ENCODE assay signal across 14 cellular contexts in the genomic region with DNA sequence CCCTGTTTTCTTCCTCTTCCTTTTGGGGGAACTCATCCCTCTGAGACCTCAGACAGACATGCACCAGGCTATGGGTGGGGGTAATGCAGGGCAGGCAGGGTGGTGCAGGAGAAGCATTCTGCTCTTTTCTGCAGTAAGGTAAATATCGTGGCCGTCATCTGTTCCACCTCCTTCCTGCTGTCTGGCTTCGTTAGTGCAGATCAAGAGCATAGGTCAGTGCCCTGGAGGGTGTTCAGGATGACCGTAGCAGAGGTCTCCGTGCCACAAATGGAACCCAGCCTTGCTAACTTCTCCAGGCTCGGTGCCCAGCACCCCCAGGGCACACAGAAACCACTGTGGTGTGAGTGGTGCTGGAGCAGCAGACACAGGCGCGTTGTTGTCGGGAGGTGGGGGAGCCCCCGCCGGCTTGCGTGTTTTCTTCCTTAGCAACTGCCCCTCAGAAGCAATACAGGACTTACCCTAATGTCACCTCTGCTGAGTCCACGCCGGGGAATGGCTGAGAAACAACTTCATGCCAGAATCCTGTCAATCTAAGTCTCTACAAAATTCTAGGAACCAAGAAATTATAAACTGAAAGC. TPM values are rescaled to one million over a fixed set of nuclear protein-coding genes. Genes with fewer than 3 reads are reported as not detected.
"Had no signal": no experiment of that assay in that cellular context is flagged by ENCODE, and none has a peak within 500 bp of the region (broad histone marks: within the 10 kb centered on the region; RNA-seq: fewer than 3 reads in every experiment).

No MANE protein-coding gene starts in this region.

RNA-seq across cellular contexts. Expression of gene UNC93A, which starts 42.1 kb away (rescaled TPM):
- total RNA-seq: activated B cell treated with CpG ODN at 0.5 μM for 24 hours; activated CD8-positive, alpha-beta T cell treated with anti-CD3 and anti-CD28 coated beads for 36 hours; activated T-cell treated with anti-CD3 and anti-CD28 coated beads, Interleukin-2, amount 50 U/mL, for 4 hours; activated T-helper 17 cell treated with anti-CD3 and anti-CD28 coated beads, Interleukin-2, amount 50 U/mL, for 72 hours; astrocyte; chondrocyte; dermis blood vessel endothelial cell; endothelial cell of umbilical vein; fibroblast of lung; fibroblast of villous mesenchyme; frontal cortex; heart left ventricle; T-helper 1 cell treated with Interleukin-12 subunit alpha and Interleukin-12 subunit beta and Interleukin-4 antibody, amounts not matched to agents 30 ng/mL and 1 ng/mL, for 36 hours had no signal
- polyA plus RNA-seq: adipose tissue, endothelial cell of umbilical vein, fibroblast of lung, heart left ventricle had no signal
